In genomic region chr2:174595904-174596397, GRCh38 we compare ENCODE assay signal across 9 cellular contexts. TPM values are rescaled to one million over a fixed set of nuclear protein-coding genes. Genes with fewer than 3 reads are reported as not detected.
DNase-seq lines count a peak whose midpoint lies in the region; ATAC-seq, FAIRE-seq and TF ChIP-seq lines count a peak whose summit lies in the region.
"Had no signal": no experiment of that assay in that cellular context is flagged by ENCODE, and none has a peak within 500 bp of the region (broad histone marks: within the 10 kb centered on the region; RNA-seq: fewer than 3 reads in every experiment).

No MANE protein-coding gene starts in this region.

- TSS peak; percentile 40 for BruUV-seq in GM12878 (replicated peaks; lab: Mats Ljungman, UMichigan)

- peaks cover 40 to 78% (median 52%) of the 10 kb centered on the region in 4 donors for H3K4me1 Mint-ChIP-seq in CD4-positive, alpha-beta memory T cell

- peaks cover 30 to 56% of the 10 kb centered on the region in 2 donors for H3K36me3 Mint-ChIP-seq in CD4-positive, alpha-beta memory T cell

- 2% methylated on average over 2 of the region's 2 CpGs for WGBS in GM12878 (ENCODE audit: insufficient coverage, insufficient replicate concordance, low lambda C conversion rate, missing lambda C conversion rate)

- H3K27ac ChIP-seq in CD4-positive, alpha-beta memory T cell (ENCODE audit: low read depth, low read length) = peak overlapping the region; percentile 89
- peak overlapping the region; percentile 98 for H3K27ac ChIP-seq in KOPT-K1 (ENCODE audit: low read depth, low read length, poor library complexity, severe bottlenecking)
- H3K27ac ChIP-seq in GM12878 (ENCODE audit: control insufficient read depth, insufficient read depth) = peak overlapping the region; percentile 95
- peak overlapping the region; percentile 97 for H3K27ac ChIP-seq in osteoblast (ENCODE audit: low read depth, low read length)

- CTCF ChIA-PET in CD4-positive, alpha-beta memory T cell (lab: Charles Lee; ENCODE audit: partially characterized antibody) = interaction anchor here (1.2 to 21.7 kb wide), 8 partner anchors 7 to 133 kb away, joined by 3 to 430 read pairs (median 8); partner anchors contain the start of gene GPR155
- CTCF ChIA-PET in GM12878 (lab: Yijun Ruan, JAX) = interaction anchor here (0.6 to 31.2 kb wide), 10 partner anchors 10 to 133 kb away, joined by 3 to 534 read pairs (median 9); partner anchors contain the start of gene GPR155

- H3K27me3 ChIP-seq in CD4-positive, alpha-beta memory T cell (ENCODE audit: insufficient read depth, low read length) = no peaks in the 10 kb centered on the region
- H3K27me3 ChIP-seq in GM12878 (replicated peaks in 1 of 2; ENCODE audit: control insufficient read depth in 2 of 2, insufficient read depth in 2 of 2, low read length in 1 of 2) = no peaks in the 10 kb centered on the region
- H3K27me3 ChIP-seq in osteoblast (ENCODE audit: insufficient read depth, low read length) = no peaks in the 10 kb centered on the region

- peaks cover 90% of the 10 kb centered on the region for H3K79me2 ChIP-seq in GM12878 (ENCODE audit: control insufficient read depth, insufficient read depth, low read length)
- peaks cover 12% of the 10 kb centered on the region for H3K79me2 ChIP-seq in osteoblast (ENCODE audit: insufficient read depth, low read length)

- SMC1A ChIA-PET in GM12878 (lab: Charles Lee; ENCODE audit: uncharacterized antibody, unreplicated experiment) = interaction anchor here (0.7 to 31.8 kb wide), 10 partner anchors 14 to 1240 kb away, joined by 3 to 537 read pairs (median 20); partner anchors contain the start of gene WIPF1

- peaks cover 7% of the 10 kb centered on the region for H3K36me3 ChIP-seq in CD4-positive, alpha-beta memory T cell (ENCODE audit: insufficient read depth, low read length)
- H3K36me3 ChIP-seq in KOPT-K1 (ENCODE audit: insufficient read depth, low read length) (peaks cover 14% of the 10 kb centered on the region), GM12878 (ENCODE audit: control insufficient read depth in 2 of 2, insufficient read depth in 2 of 2, low read length in 1 of 2) (peaks cover 0 to 6% of the 10 kb centered on the region in 2 experiments; a peak in 2 of 4 replicates), osteoblast (ENCODE audit: insufficient read depth, low read length) (no peaks in the 10 kb centered on the region)

- no peak for TF ChIP-seq RAD21 in GM12878 (IDR thresholded peaks at IDR 0.05; ENCODE audit: insufficient read depth, low read depth, low read length)

- no peak for TF ChIP-seq POLR2A in GM12878 (IDR thresholded peaks at IDR 0.05; ENCODE audit: low read depth, low read length)

- H3K27ac Mint-ChIP-seq in CD4-positive, alpha-beta memory T cell = peak overlapping the region; percentile 92 to 100 (median 98)

- POLR2A ChIA-PET in CD4-positive, alpha-beta memory T cell (lab: Charles Lee; ENCODE audit: partially characterized antibody) = interaction anchor here (0.7 to 15.9 kb wide), 15 partner anchors 7 to 200 kb away, joined by 3 to 256 read pairs (median 38); partner anchors contain the start of genes GPR155 and SCRN3
- POLR2A ChIA-PET in GM12878 (lab: Charles Lee) = interaction anchor here (1.0 to 11.7 kb wide), 8 partner anchors 15 to 107 kb away, joined by 3 to 246 read pairs (median 6); no protein-coding TSS in a partner anchor

- peaks cover 0 to 2% (median 0%) of the 10 kb centered on the region in 8 donors for H3K9me3 Mint-ChIP-seq in CD4-positive, alpha-beta memory T cell

- H4K20me1 ChIP-seq in GM12878 (ENCODE audit: control insufficient read depth, insufficient read depth) (no peaks in the 10 kb centered on the region), osteoblast (ENCODE audit: insufficient read depth, low read length) (no peaks in the 10 kb centered on the region)

- H3K4me3 ChIP-seq in CD4-positive, alpha-beta memory T cell (ENCODE audit: low read length in 2 of 2) = peak overlapping the region; percentile 80 to 93
- H3K4me3 ChIP-seq in GM12878 = peak overlapping the region; percentile 74
- H3K4me3 ChIP-seq in osteoblast (ENCODE audit: insufficient read depth, low read length) = no peak overlapping the region

- RAD21 ChIA-PET in GM12878 (lab: Charles Lee; ENCODE audit: unreplicated experiment) = interaction anchor here (0.6 to 19.4 kb wide), 11 partner anchors 15 to 134 kb away, joined by 3 to 294 read pairs (median 8); partner anchors contain the start of gene GPR155

- H3K4me1 ChIP-seq in CD4-positive, alpha-beta memory T cell (ENCODE audit: insufficient read depth, low read length) = peaks cover 63% of the 10 kb centered on the region
- peaks cover 32% of the 10 kb centered on the region for H3K4me1 ChIP-seq in GM12878 (ENCODE audit: control insufficient read depth, insufficient read depth, low read length)
- H3K4me1 ChIP-seq in osteoblast (ENCODE audit: insufficient read depth, low read length) = peaks cover 59% of the 10 kb centered on the region

- FAIRE-seq in GM12878 (lab: Jason Lieb, UNC) = no peak

- TF ChIP-seq CTCF in GM12878 (IDR thresholded peaks at IDR 0.05 in 2 of 3, conservative IDR thresholded peaks at IDR 0.05 in 1 of 3; ENCODE audit: control insufficient read depth in 2 of 3, extremely low read depth in 1 of 3, insufficient read depth in 1 of 3, low read depth in 3 of 3, low read length in 3 of 3) (no peak), osteoblast (IDR thresholded peaks at IDR 0.05; ENCODE audit: extremely low read depth, low read depth, low read length) (no peak)

- no peaks in the 10 kb centered on the region for H3K9me3 ChIP-seq in CD4-positive, alpha-beta memory T cell (ENCODE audit: control insufficient read depth in 1 of 2, low read length in 2 of 2)
- H3K9me3 ChIP-seq in KOPT-K1 (ENCODE audit: insufficient read depth, low read length, poor library complexity, severe bottlenecking) = no peaks in the 10 kb centered on the region
- peaks cover 4% of the 10 kb centered on the region; the same call in 2 of the 3 replicates for H3K9me3 ChIP-seq in GM12878 (replicated peaks; ENCODE audit: control insufficient read depth, insufficient read depth, low read length)
- no peaks in the 10 kb centered on the region for H3K9me3 ChIP-seq in osteoblast (ENCODE audit: low read depth, low read length)

- intact Hi-C loops in CD4-positive, alpha-beta memory T cell (cut with micrococcal nuclease) = loop anchor here (2.0 to 10.0 kb wide), 3 partner anchors 36 to 631 kb away; partner anchors contain the start of gene SP3
- intact Hi-C loops in GM12878 (cut with micrococcal nuclease; ENCODE audit: unreplicated experiment) = loop anchor here (2.0 to 10.0 kb wide), 4 partner anchors 37 to 631 kb away; partner anchors contain the start of gene SP3

- H2AFZ ChIP-seq in GM12878 (ENCODE audit: control insufficient read depth, low read depth, low read length) (no peak overlapping the region), osteoblast (ENCODE audit: low read length) (peak overlapping the region; percentile 26)

- peak overlapping the region; percentile 87 for H3K4me2 ChIP-seq in GM12878 (ENCODE audit: control insufficient read depth, insufficient read depth)
- peak overlapping the region; percentile 71 for H3K4me2 ChIP-seq in osteoblast (ENCODE audit: insufficient read depth, low read length)

- in situ Hi-C loops in GM12878 (cut with MboI) = loop anchor here (25.0 kb wide), 1 partner anchor 91 kb away; no protein-coding TSS in a partner anchor

- no peak for TF ChIP-seq EP300 in GM12878 (IDR thresholded peaks at IDR 0.05; ENCODE audit: borderline replicate concordance in 1 of 2, control insufficient read depth in 1 of 2, low read depth in 2 of 2, low read length in 2 of 2)

- peak; percentile 20 for ATAC-seq in GM12878

- DNase-seq in CD4-positive, alpha-beta memory T cell = no peak
- DNase-seq in GM12878 (ENCODE audit: low read depth, low spot score) (no peak), osteoblast (ENCODE audit: insufficient read length, low spot score, missing footprints) (no peak), cerebellar nuclear complex (lab: John Stamatoyannopoulos, UW) (no peak), GOT3 (lab: John Stamatoyannopoulos, UW) (no peak), 8988T (no peak), NCI-H69 (lab: John Stamatoyannopoulos, UW) (no peak)
- DNase-seq: NCI-H187 treated with DMSO at 0.1 percent for 48 hours had no signal

- H3K4me3 Mint-ChIP-seq in CD4-positive, alpha-beta memory T cell = peak overlapping the region; percentile 88 to 100 (median 98)

- H3K27me3 Mint-ChIP-seq in CD4-positive, alpha-beta memory T cell = peaks cover 0 to 1% of the 10 kb centered on the region in 2 donors

- peak overlapping the region; percentile 90 for H3K9ac ChIP-seq in GM12878 (ENCODE audit: control insufficient read depth, insufficient read depth, low read length)

TF ChIP-seq in GM12878, 131 proteins besides CTCF, POLR2A, EP300 and RAD21 (continues in another document):
- TF ChIP-seq EED (IDR thresholded peaks at IDR 0.05; ENCODE audit: low read depth) = 0 out of 2 replicates have a peak, but pooled peaks have one; percentile 17
- TF ChIP-seq RUNX3 (IDR thresholded peaks at IDR 0.05; ENCODE audit: low read length) = peak; percentile 9; the same call in 1 of the 2 replicates

RNA-seq across cellular contexts. Expression of gene WIPF1, which starts 1.7 kb away (rescaled TPM):
- 100 to 1,000 TPM; 483 to 484 TPM for total RNA-seq in CD4-positive, alpha-beta memory T cell
- polyA plus RNA-seq in CD4-positive, alpha-beta memory T cell = 100 to 1,000 TPM in 1 of 2 donors, 10 to 100 TPM in 1; 79.2 to 169 TPM
- total RNA-seq in GM12878 (2013; cell fraction: nucleolus; rRNA removed) = 126 and 131 TPM in 2 replicates
- total RNA-seq in GM12878 (2014; rRNA removed) (23.9 and 25.2 TPM in 2 replicates), GM12878 (2014; rRNA removed; fragmentation: Illumina TruSeq; extraction: Trizol) (52.1 and 57.1 TPM in 2 replicates), GM12878 (2021) (135 and 141 TPM in 2 replicates), osteoblast (17.7 and 18.0 TPM in 2 replicates)
- 45.3 TPM for polyA plus RNA-seq in GM12878 (2011; ENCODE audit: low read depth)
- polyA plus RNA-seq in GM12878 (2011; rRNA removed) (96.8 and 110 TPM in 2 replicates), GM12878 (2014; fragmentation: Illumina TruSeq; extraction: Trizol) (185 and 188 TPM in 2 replicates), GM12878 (2014; fragmentation: Nextera tagmentation; extraction: Ambion mirVana) (10 to 100 TPM; 23.1 to 28.6 TPM), GM12878 (2014; rRNA removed) (66.7 and 68.8 TPM in 2 replicates), GM12878 (2016; fragmentation: Nextera tagmentation; extraction: Ambion mirVana) (10 to 100 TPM; 71.2 to 77.5 TPM)
- polyA plus RNA-seq in GM12878 (2011; cell fraction: cytosol; rRNA removed) = 103 and 160 TPM in 2 replicates
- 112 and 138 TPM in 2 replicates for polyA plus RNA-seq in GM12878 (2011; cell fraction: nucleus; rRNA removed)
- polyA plus RNA-seq in GM12878 (2012) = 115 and 116 TPM in 2 replicates
- 114 and 136 TPM in 2 replicates for polyA minus RNA-seq in GM12878 (2011; rRNA and poly(A)+ RNA removed)
- 56.0 and 63.3 TPM in 2 replicates for polyA minus RNA-seq in GM12878 (2011; cell fraction: cytosol; rRNA and poly(A)+ RNA removed)
- polyA minus RNA-seq in GM12878 (2011; cell fraction: nucleus; rRNA and poly(A)+ RNA removed) = 84.1 and 152 TPM in 2 replicates
